Comparison of ENCODE assay signal across 8 cellular contexts in genomic region chr17:64706224-64707076, GRCh38. TPM values are rescaled to one million over a fixed set of nuclear protein-coding genes. Genes with fewer than 3 reads are reported as not detected.
DNase-seq lines count a peak whose midpoint lies in the region; FAIRE-seq and TF ChIP-seq lines count a peak whose summit lies in the region.

No MANE protein-coding gene starts in this region.

- peak overlapping the region; percentile 34 for H3K9ac ChIP-seq in adipocyte (ENCODE audit: low read length)

- peak overlapping the region; percentile 51 for H3K27ac ChIP-seq in suprapubic skin

- TF ChIP-seq POLR2A in suprapubic skin (IDR thresholded peaks at IDR 0.05) (no peak), GM12891 (IDR thresholded peaks at IDR 0.05; ENCODE audit: low read depth, low read length) (no peak)

- peaks cover 11% of the 10 kb centered on the region for H3K4me1 ChIP-seq in adipocyte (ENCODE audit: control insufficient read depth, insufficient read depth, low read length)
- H3K4me1 ChIP-seq in suprapubic skin = peaks cover 31% of the 10 kb centered on the region

- no peaks in the 10 kb centered on the region for H3K27me3 ChIP-seq in adipocyte (replicated peaks; ENCODE audit: control insufficient read depth, insufficient read depth, low read length)
- H3K27me3 ChIP-seq in suprapubic skin = no peaks in the 10 kb centered on the region

- WGBS in suprapubic skin = 46% methylated on average over 8 of the region's 8 CpGs

- TF ChIP-seq EP300 in suprapubic skin (IDR thresholded peaks at IDR 0.05) = no peak

- no peak for FAIRE-seq in GM12891 (lab: Jason Lieb, UNC)
- no peak for FAIRE-seq in GM19239 (lab: Jason Lieb, UNC)

- no peak for TF ChIP-seq CTCF in suprapubic skin (IDR thresholded peaks at IDR 0.05)

- DNase-seq in HT1080 (ENCODE audit: low read depth) (peak; percentile 94), adipocyte (ENCODE audit: low read depth) (no peak), kidney glomerular epithelial cell (lab: John Stamatoyannopoulos, UW) (peak; percentile 75), suprapubic skin (ENCODE audit: low spot score in 2 of 2) (no peak), GM12891 (ENCODE audit: insufficient read length, low spot score) (no peak), middle frontal gyrus (ENCODE audit: extremely low spot score, low spot score) (no peak), GM19239 (ENCODE audit: insufficient read length, low spot score) (no peak), AG20443 (ENCODE audit: low spot score) (no peak)

- no peaks in the 10 kb centered on the region for H3K36me3 ChIP-seq in adipocyte (ENCODE audit: control insufficient read depth, insufficient read depth, low read length, severe bottlenecking)
- no peaks in the 10 kb centered on the region for H3K36me3 ChIP-seq in suprapubic skin

- no peaks in the 10 kb centered on the region for H3K9me3 ChIP-seq in adipocyte (ENCODE audit: control insufficient read depth, low read length)
- H3K9me3 ChIP-seq in suprapubic skin = no peaks in the 10 kb centered on the region

- H3K4me3 ChIP-seq in adipocyte (ENCODE audit: low read length) = peak overlapping the region; percentile 10
- no peak overlapping the region for H3K4me3 ChIP-seq in suprapubic skin

TF ChIP-seq in GM12891, 5 proteins besides CTCF, POLR2A, EP300 and RAD21:
- no peak for TF ChIP-seq TAF1 (IDR thresholded peaks at IDR 0.05; ENCODE audit: low read depth, low read length)

RNA-seq across cellular contexts. Expression of gene SMURF2, which starts 44.3 kb away (rescaled TPM):
- total RNA-seq in HT1080 (2014; rRNA removed; shearing (Covaris generic)) = 50.0 and 53.7 TPM in 2 replicates
- 49.6 and 66.2 TPM in 2 replicates for polyA plus RNA-seq in HT1080 (2015; cell fraction: cytosol; rRNA removed)
- polyA plus RNA-seq in HT1080 (2015; cell fraction: nucleus; rRNA removed) = 83.5 and 92.0 TPM in 2 replicates
- total RNA-seq in suprapubic skin = 10 to 100 TPM; 19.4 to 28.6 (median 25.2) TPM
- polyA plus RNA-seq in GM12891 (2012; ENCODE audit: low read depth, missing spikeins) = 3.7 TPM

Comparison
In these comparisons a context has a peak if more than half of its experiments do, and no peak if none do; other contexts are left out.
1. DNase-seq: peak in HT1080 (single experiment) and kidney glomerular epithelial cell (single experiment); none in adipocyte (single experiment), suprapubic skin (0 of 2), GM12891 (single experiment), middle frontal gyrus (single experiment), GM19239 (single experiment) and AG20443 (single experiment).